23 cellular contexts compared by ENCODE assay signal in the genomic region with DNA sequence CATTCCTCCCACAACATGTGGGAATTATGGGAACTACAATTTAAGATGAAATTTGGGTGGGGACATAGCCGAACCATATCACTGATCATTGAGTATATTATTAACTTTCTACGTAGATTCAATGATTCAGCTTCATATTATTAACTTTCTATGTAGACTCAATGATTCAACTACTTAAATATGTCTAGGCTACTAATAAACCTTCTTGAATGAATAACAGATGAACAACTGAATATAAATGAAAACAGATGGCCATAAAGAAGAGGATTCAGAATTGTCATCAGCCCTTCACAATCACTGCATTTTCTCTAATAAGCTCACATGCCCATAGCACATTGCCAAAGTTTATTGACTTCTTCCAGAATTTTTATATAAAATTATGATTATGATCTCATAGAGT. TPM values are rescaled to one million over a fixed set of nuclear protein-coding genes. Genes with fewer than 3 reads are reported as not detected.
DNase-seq lines count a peak whose midpoint lies in the region; ATAC-seq, FAIRE-seq and TF ChIP-seq lines count a peak whose summit lies in the region.
"Had no signal": no experiment of that assay in that cellular context is flagged by ENCODE, and none has a peak within 500 bp of the region (broad histone marks: within the 10 kb centered on the region; RNA-seq: fewer than 3 reads in every experiment).

No MANE protein-coding gene starts in this region.

- H3K36me3 Mint-ChIP-seq in activated CD4-positive, alpha-beta T cell treated with anti-CD3 and anti-CD28 coated beads for 36 hours (ENCODE audit: low read depth) = peaks cover 1% of the 10 kb centered on the region

- 3% methylated on average over 2 of the region's 2 CpGs for WGBS in A549 (ENCODE audit: missing lambda C conversion rate)
- WGBS in SK-N-SH (ENCODE audit: low lambda C conversion rate) = 4% methylated on average over 2 of the region's 2 CpGs

- TF ChIP-seq CTCF in A549 (IDR thresholded peaks at IDR 0.05) (no peak), SK-N-SH (IDR thresholded peaks at IDR 0.05) (no peak), foreskin fibroblast (IDR thresholded peaks at IDR 0.05; ENCODE audit: low read depth, low read length) (no peak)

- H3K4me3 Mint-ChIP-seq in activated CD4-positive, alpha-beta T cell treated with anti-CD3 and anti-CD28 coated beads for 36 hours = no peak overlapping the region
- H3K4me3 Mint-ChIP-seq: GM23338 had no signal

- CTCF ChIA-PET in A549 (lab: Yijun Ruan, JAX) (no interaction called here), SK-N-SH (lab: Yijun Ruan, JAX) (no interaction called here)
- CTCF ChIA-PET in activated CD4-positive, alpha-beta T cell treated with anti-CD3 and anti-CD28 coated beads for 36 hours (lab: Charles Lee) = no interaction called here

- H3K9me3 ChIP-seq in A549 (no peaks in the 10 kb centered on the region), SK-N-SH (no peaks in the 10 kb centered on the region)

- peak in 1 of 2 experiments; percentile 52; a peak in 3 of 6 replicates for ATAC-seq in A549
- no peak for ATAC-seq in activated CD4-positive, alpha-beta T cell treated with anti-CD3 and anti-CD28 coated beads for 36 hours
- ATAC-seq: GM12878, GM23338, HCT116, K562 had no signal

- H3K4me1 ChIP-seq in A549 (peaks cover 11% of the 10 kb centered on the region; the same call in 2 of the 3 replicates), SK-N-SH (ENCODE audit: control insufficient read depth in 1 of 2, insufficient read depth in 2 of 2, low read depth in 1 of 2, low read length in 1 of 2) (peaks cover 0 to 2% of the 10 kb centered on the region in 2 experiments; a peak in 1 of 4 replicates)

- H3K27ac ChIP-seq in A549 (peak overlapping the region; percentile 30 to 46; a peak in 2 of 6 replicates), SK-N-SH (ENCODE audit: low read depth in 2 of 2, low read length in 1 of 2) (peak overlapping the region in 1 of 2 experiments; percentile 63; a peak in 1 of 4 replicates)
- H3K27ac ChIP-seq: 22Rv1 had no signal

- H4K20me1 ChIP-seq in SK-N-SH (ENCODE audit: insufficient read depth) = no peaks in the 10 kb centered on the region

- intact Hi-C loops in activated CD4-positive, alpha-beta T cell treated with anti-CD3 and anti-CD28 coated beads for 36 hours (cut with DNase I, micrococcal nuclease) = no loop called here

- POLR2A ChIA-PET in A549 (lab: Yijun Ruan, JAX) = no interaction called here
- POLR2A ChIA-PET in SK-N-SH (lab: Yijun Ruan, JAX) = no interaction called here
- POLR2A ChIA-PET in activated CD4-positive, alpha-beta T cell treated with anti-CD3 and anti-CD28 coated beads for 36 hours (lab: Charles Lee) = no interaction called here

- TF ChIP-seq POLR2A in A549 (IDR thresholded peaks at IDR 0.05; ENCODE audit: low read length) = no peak

- H3K4me3 ChIP-seq in A549 = no peak overlapping the region
- no peak overlapping the region for H3K4me3 ChIP-seq in SK-N-SH (ENCODE audit: low read depth in 2 of 2, low read length in 1 of 2)
- H3K4me3 ChIP-seq in foreskin fibroblast (ENCODE audit: low read depth in 1 of 2, low read length in 2 of 2) = no peak overlapping the region
- H3K4me3 ChIP-seq: GM12878, GM23338, K562 had no signal

- no peaks in the 10 kb centered on the region for H3K4me1 Mint-ChIP-seq in activated CD4-positive, alpha-beta T cell treated with anti-CD3 and anti-CD28 coated beads for 36 hours
- H3K4me1 Mint-ChIP-seq: GM23338 had no signal

- no peak overlapping the region for H3K9ac ChIP-seq in SK-N-SH

- no peaks in the 10 kb centered on the region for H3K27me3 ChIP-seq in SK-N-SH (ENCODE audit: insufficient read depth)

- H3K79me2 ChIP-seq in SK-N-SH (ENCODE audit: insufficient read depth) = no peaks in the 10 kb centered on the region

- H3K4me2 ChIP-seq in A549 = peak overlapping the region; percentile 37; the same call in 2 of the 3 replicates
- no peak overlapping the region for H3K4me2 ChIP-seq in SK-N-SH
- H3K4me2 ChIP-seq: GM23338 had no signal

- no peak overlapping the region for H2AFZ ChIP-seq in SK-N-SH (ENCODE audit: low read depth)
- H2AFZ ChIP-seq: GM23338 had no signal

- H3K27ac Mint-ChIP-seq in activated CD4-positive, alpha-beta T cell treated with anti-CD3 and anti-CD28 coated beads for 36 hours = no peak overlapping the region
- H3K27ac Mint-ChIP-seq: GM23338 had no signal

- H3K36me3 ChIP-seq in SK-N-SH (replicated peaks in 1 of 2; ENCODE audit: control insufficient read depth in 1 of 2, insufficient read depth in 2 of 2, low read length in 1 of 2) = no peaks in the 10 kb centered on the region

- TF ChIP-seq EP300 in A549 (IDR thresholded peaks at IDR 0.05) (no peak), SK-N-SH (IDR thresholded peaks at IDR 0.05; ENCODE audit: borderline replicate concordance in 1 of 2, low read depth in 1 of 2, low read length in 1 of 2) (peak in 1 of 2 experiments; percentile 37; a peak in 1 of 4 replicates)

- no peak for FAIRE-seq in A549 (lab: Jason Lieb, UNC)
- FAIRE-seq: GM12878, K562 had no signal

- no peaks in the 10 kb centered on the region for H3F3A ChIP-seq in SK-N-SH (replicated peaks; ENCODE audit: insufficient read depth)

- H3K9me3 Mint-ChIP-seq in activated CD4-positive, alpha-beta T cell treated with anti-CD3 and anti-CD28 coated beads for 36 hours (ENCODE audit: low read depth) = peaks cover 2% of the 10 kb centered on the region
- H3K9me3 Mint-ChIP-seq: GM23338 had no signal

- peak in 1 of 2 experiments; percentile 40 for DNase-seq in A549 (ENCODE audit: low read depth in 1 of 2, low spot score in 1 of 2)
- DNase-seq in EL = peak; percentile 17
- DNase-seq in SK-N-SH = no peak
- peak; percentile 56 to 75 for DNase-seq in foreskin fibroblast
- DNase-seq in dedifferentiated amniotic fluid mesenchymal stem cell (ENCODE audit: extremely low spot score) = no peak
- no peak for DNase-seq in activated CD4-positive, alpha-beta T cell treated with anti-CD3 and anti-CD28 coated beads for 36 hours
- DNase-seq in Ammon's horn (ENCODE audit: low spot score) = no peak
- no peak for DNase-seq in NCI-H1417 treated with DMSO at 0.1 percent for 48 hours (lab: John Stamatoyannopoulos, UW)
- DNase-seq: COR-L47, DMS 273 treated with DMSO at 0.1 percent for 48 hours, DND-41, GF-D8, NCI-H1105, NCI-H1694, NCI-H2081 treated with DMSO at 0.1 percent for 48 hours, NCI-H446 treated with DMSO at 0.1 percent for 48 hours, OCI-M1, SHP77 had no signal

- TF ChIP-seq RAD21 in A549 (conservative IDR thresholded peaks at IDR 0.05 in 1 of 2, IDR thresholded peaks at IDR 0.05 in 1 of 2) (no peak), SK-N-SH (IDR thresholded peaks at IDR 0.05; ENCODE audit: low read length) (no peak)

- no peaks in the 10 kb centered on the region for H3K9me2 ChIP-seq in SK-N-SH

- H3K27me3 Mint-ChIP-seq in activated CD4-positive, alpha-beta T cell treated with anti-CD3 and anti-CD28 coated beads for 36 hours = peaks cover 9% of the 10 kb centered on the region

TF ChIP-seq in A549, 52 proteins besides CTCF, POLR2A, EP300 and RAD21:
- TF ChIP-seq HOXB5 (CRISPR knock-in tag; IDR thresholded peaks at IDR 0.05) (no peak), FOSL2 (IDR thresholded peaks at IDR 0.05) (no peak), FOSL2 (CRISPR knock-in tag; IDR thresholded peaks at IDR 0.05) (peak; percentile 49; the same call in 1 of the 2 replicates)

TF ChIP-seq in SK-N-SH, 30 proteins besides CTCF, POLR2A, EP300 and RAD21 (continues in another document):
- TF ChIP-seq, protein P1, sequence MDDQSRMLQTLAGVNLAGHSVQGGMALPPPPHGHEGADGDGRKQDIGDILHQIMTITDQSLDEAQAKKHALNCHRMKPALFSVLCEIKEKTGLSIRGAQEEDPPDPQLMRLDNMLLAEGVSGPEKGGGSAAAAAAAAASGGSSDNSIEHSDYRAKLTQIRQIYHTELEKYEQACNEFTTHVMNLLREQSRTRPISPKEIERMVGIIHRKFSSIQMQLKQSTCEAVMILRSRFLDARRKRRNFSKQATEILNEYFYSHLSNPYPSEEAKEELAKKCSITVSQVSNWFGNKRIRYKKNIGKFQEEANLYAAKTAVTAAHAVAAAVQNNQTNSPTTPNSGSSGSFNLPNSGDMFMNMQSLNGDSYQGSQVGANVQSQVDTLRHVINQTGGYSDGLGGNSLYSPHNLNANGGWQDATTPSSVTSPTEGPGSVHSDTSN (IDR thresholded peaks at IDR 0.05) = peak; percentile 62
- TF ChIP-seq FOXJ3 (CRISPR knock-in tag; IDR thresholded peaks at IDR 0.05) = no peak
- TF ChIP-seq, protein P2, sequence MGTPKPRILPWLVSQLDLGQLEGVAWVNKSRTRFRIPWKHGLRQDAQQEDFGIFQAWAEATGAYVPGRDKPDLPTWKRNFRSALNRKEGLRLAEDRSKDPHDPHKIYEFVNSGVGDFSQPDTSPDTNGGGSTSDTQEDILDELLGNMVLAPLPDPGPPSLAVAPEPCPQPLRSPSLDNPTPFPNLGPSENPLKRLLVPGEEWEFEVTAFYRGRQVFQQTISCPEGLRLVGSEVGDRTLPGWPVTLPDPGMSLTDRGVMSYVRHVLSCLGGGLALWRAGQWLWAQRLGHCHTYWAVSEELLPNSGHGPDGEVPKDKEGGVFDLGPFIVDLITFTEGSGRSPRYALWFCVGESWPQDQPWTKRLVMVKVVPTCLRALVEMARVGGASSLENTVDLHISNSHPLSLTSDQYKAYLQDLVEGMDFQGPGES (IDR thresholded peaks at IDR 0.05; ENCODE audit: low read depth, low read length) = no peak
- no peak for TF ChIP-seq YY1 (IDR thresholded peaks at IDR 0.05; ENCODE audit: low read depth)
- TF ChIP-seq TCF12 (IDR thresholded peaks at IDR 0.05) = peak; percentile 95
- TF ChIP-seq FOXM1 (IDR thresholded peaks at IDR 0.05; ENCODE audit: low read depth) = no peak
- peak; percentile 66 for TF ChIP-seq JUND (IDR thresholded peaks at IDR 0.05)

RNA-seq across cellular contexts. Expression of a gene that starts 57.0 kb away (rescaled TPM):
- polyA plus RNA-seq in A549 (2011; rRNA removed) (12.0 and 14.1 TPM in 2 replicates), A549 (2017; fragmentation: RNase III; extraction: RNeasy Plus Mini Kit Qiagen cat#74134 plus additional on column Dnase treatment) (5.6 to 8.0 TPM (median 6.4 TPM) in 3 replicates), SK-N-SH (2012; rRNA removed) (3.8 and 7.3 TPM in 2 replicates)
- polyA plus RNA-seq in A549 (2012; cell fraction: cytosol; rRNA removed) = 1.9 and 2.1 TPM in 2 replicates
- 1.4 and 3.1 TPM in 2 replicates for polyA plus RNA-seq in A549 (2012; cell fraction: nucleus; rRNA removed)
- 8.9 and 9.5 TPM in 2 replicates for polyA minus RNA-seq in A549 (2011; rRNA and poly(A)+ RNA removed)
- polyA plus RNA-seq in SK-N-SH (2012; cell fraction: cytosol; rRNA removed) = 5.0 and 5.4 TPM in 2 replicates
- polyA plus RNA-seq in SK-N-SH (2012; cell fraction: nucleus; rRNA removed) = 7.8 and 16.3 TPM in 2 replicates
- 10 to 100 TPM; 20.1 to 30.1 TPM for total RNA-seq in activated CD4-positive, alpha-beta T cell treated with anti-CD3 and anti-CD28 coated beads for 36 hours

RNA-seq across cellular contexts. Expression of a gene that starts 57.2 kb away (rescaled TPM):
- 19.5 and 21.0 TPM in 2 replicates for polyA plus RNA-seq in A549 (2011; rRNA removed)
- 5.2 and 5.7 TPM in 2 replicates for polyA plus RNA-seq in A549 (2012; cell fraction: cytosol; rRNA removed)
- polyA plus RNA-seq in A549 (2012; cell fraction: nucleus; rRNA removed) = 2.6 and 3.4 TPM in 2 replicates
- polyA plus RNA-seq in A549 (2017; fragmentation: RNase III; extraction: RNeasy Plus Mini Kit Qiagen cat#74134 plus additional on column Dnase treatment) = 7.6 to 10.3 TPM (median 8.1 TPM) in 3 replicates
- polyA minus RNA-seq in A549 (2011; rRNA and poly(A)+ RNA removed) = 10.8 and 11.4 TPM in 2 replicates
- polyA plus RNA-seq in SK-N-SH (2012; rRNA removed) = 16.0 and 21.4 TPM in 2 replicates
- 21.7 and 21.9 TPM in 2 replicates for polyA plus RNA-seq in SK-N-SH (2012; cell fraction: cytosol; rRNA removed)
- 8.5 and 10.4 TPM in 2 replicates for polyA plus RNA-seq in SK-N-SH (2012; cell fraction: nucleus; rRNA removed)
- total RNA-seq in activated CD4-positive, alpha-beta T cell treated with anti-CD3 and anti-CD28 coated beads for 36 hours = 10 to 100 TPM; 17.7 to 18.9 TPM

Comparison
In these comparisons a context has a peak if more than half of its experiments do, and no peak if none do; other contexts are left out.
1. DNase-seq: peak in EL (single experiment) and foreskin fibroblast (2 of 2); none in SK-N-SH (single experiment), dedifferentiated amniotic fluid mesenchymal stem cell (single experiment), activated CD4-positive, alpha-beta T cell treated with anti-CD3 and anti-CD28 coated beads for 36 hours (single experiment), Ammon's horn (single experiment) and NCI-H1417 treated with DMSO at 0.1 percent for 48 hours (single experiment).